ENCODE assay signal across 10 cellular contexts in genomic region chr4:74123065-74123728, GRCh38. TPM values are rescaled to one million over a fixed set of nuclear protein-coding genes. Genes with fewer than 3 reads are reported as not detected.
DNase-seq lines count a peak whose midpoint lies in the region; ATAC-seq and TF ChIP-seq lines count a peak whose summit lies in the region.
"Had no signal": no experiment of that assay in that cellular context is flagged by ENCODE, and none has a peak within 500 bp of the region (broad histone marks: within the 10 kb centered on the region; RNA-seq: fewer than 3 reads in every experiment).

No MANE protein-coding gene starts in this region.

- H3K36me3 ChIP-seq in DND-41 (ENCODE audit: insufficient read depth, low read length) (no peaks in the 10 kb centered on the region), esophagus muscularis mucosa (no peaks in the 10 kb centered on the region)

- H3K9ac ChIP-seq in DND-41 (ENCODE audit: low read depth, low read length) = no peak overlapping the region

- no peak overlapping the region for H3K4me2 ChIP-seq in DND-41 (ENCODE audit: insufficient read depth, low read length)

- peaks cover 2% of the 10 kb centered on the region for H3K9me3 Mint-ChIP-seq in osteocyte (ENCODE audit: unreplicated experiment)

- peak overlapping the region; percentile 10; the same call in 1 of the 2 replicates for H2AFZ ChIP-seq in DND-41 (ENCODE audit: low read depth, low read length)

- no peak for TF ChIP-seq POLR2A in esophagus muscularis mucosa (IDR thresholded peaks at IDR 0.05; ENCODE audit: low read depth)

- DNase-seq in DND-41 (no peak), NCI-H2029 (lab: John Stamatoyannopoulos, UW) (peak; percentile 75), cardiac fibroblast (ENCODE audit: low read depth in 2 of 2) (peak; percentile 93 to 98), osteocyte (ENCODE audit: extremely low spot score, unreplicated experiment) (no peak), NCI-H1694 (lab: John Stamatoyannopoulos, UW) (no peak), esophagus muscularis mucosa (ENCODE audit: extremely low spot score) (no peak)
- DNase-seq: naive thymus-derived CD8-positive, alpha-beta T cell; NCI-H226 had no signal

- no peaks in the 10 kb centered on the region for H3K36me3 Mint-ChIP-seq in osteocyte (ENCODE audit: unreplicated experiment)
- H3K36me3 Mint-ChIP-seq: naive thymus-derived CD8-positive, alpha-beta T cell had no signal

- no peak for TF ChIP-seq CTCF in DND-41 (IDR thresholded peaks at IDR 0.05; ENCODE audit: borderline replicate concordance, extremely low read depth, low read length, poor library complexity, severe bottlenecking)
- no peak for TF ChIP-seq CTCF in cardiac fibroblast (IDR thresholded peaks at IDR 0.05; ENCODE audit: low read depth, low read length)
- TF ChIP-seq CTCF in osteocyte (IDR thresholded peaks at IDR 0.05) = no peak
- TF ChIP-seq CTCF in esophagus muscularis mucosa (IDR thresholded peaks at IDR 0.05) = no peak

- no peak overlapping the region for H3K27ac ChIP-seq in DND-41 (ENCODE audit: low read length)
- no peak overlapping the region for H3K27ac ChIP-seq in esophagus muscularis mucosa (replicated peaks in 1 of 4)

- H3K4me1 ChIP-seq in DND-41 (ENCODE audit: insufficient read depth, low read length) (peaks cover 17% of the 10 kb centered on the region), esophagus muscularis mucosa (peaks cover 0 to 4% (median under 1%) of the 10 kb centered on the region in 4 donors)

- H3K27me3 ChIP-seq in DND-41 (ENCODE audit: insufficient read depth, low read length, poor library complexity) (no peaks in the 10 kb centered on the region), esophagus muscularis mucosa (no peaks in the 10 kb centered on the region)

- H3K27ac Mint-ChIP-seq in osteocyte (ENCODE audit: unreplicated experiment) = peak overlapping the region; percentile 59
- H3K27ac Mint-ChIP-seq: naive thymus-derived CD8-positive, alpha-beta T cell had no signal

- peaks cover 28% of the 10 kb centered on the region for H3K4me1 Mint-ChIP-seq in osteocyte (ENCODE audit: unreplicated experiment)

- no peaks in the 10 kb centered on the region for H3K79me2 ChIP-seq in DND-41 (ENCODE audit: insufficient read depth, low read length)

- intact Hi-C loops in esophagus muscularis mucosa (cut with DNase I) = no loop called here

- no peaks in the 10 kb centered on the region for H4K20me1 ChIP-seq in DND-41 (ENCODE audit: insufficient read depth, low read length)

- no peaks in the 10 kb centered on the region for H3K9me3 ChIP-seq in DND-41 (ENCODE audit: insufficient read depth, low read length, severe bottlenecking)
- H3K9me3 ChIP-seq in esophagus muscularis mucosa = no peaks in the 10 kb centered on the region

- 88% methylated on average over 1 of the region's 1 CpG for WGBS in esophagus muscularis mucosa

- TF ChIP-seq EP300 in esophagus muscularis mucosa (IDR thresholded peaks at IDR 0.05) = no peak

- H3K27me3 Mint-ChIP-seq in osteocyte (ENCODE audit: unreplicated experiment) = no peaks in the 10 kb centered on the region

- H3K4me3 ChIP-seq in DND-41 (ENCODE audit: low read depth in 1 of 2, low read length in 2 of 2) (no peak overlapping the region), cardiac fibroblast (replicated peaks in 1 of 2; ENCODE audit: low read depth in 2 of 2, low read length in 2 of 2) (no peak overlapping the region), esophagus muscularis mucosa (no peak overlapping the region)

- no peak overlapping the region for H3K4me3 Mint-ChIP-seq in osteocyte (ENCODE audit: unreplicated experiment)
- H3K4me3 Mint-ChIP-seq: naive thymus-derived CD8-positive, alpha-beta T cell had no signal

- ATAC-seq in DND-41 (ENCODE audit: insufficient read depth, low read depth) = no peak
- ATAC-seq in GM18498 (IDR thresholded peaks at IDR 0.05; ENCODE audit: unreplicated experiment) = no peak
- ATAC-seq in GM18858 (IDR thresholded peaks at IDR 0.05; ENCODE audit: unreplicated experiment) = no peak
- ATAC-seq: naive thymus-derived CD8-positive, alpha-beta T cell had no signal

RNA-seq across cellular contexts. Expression of gene CXCL2, which starts 24.2 kb away (rescaled TPM):
- total RNA-seq in osteocyte (3.8 and 5.0 TPM in 2 replicates), esophagus muscularis mucosa (10 to 100 TPM; 15.0 to 29.3 (median 15.7) TPM)
- total RNA-seq: naive thymus-derived CD8-positive, alpha-beta T cell had no signal

RNA-seq across cellular contexts. Expression of gene MTHFD2L, which starts 34.7 kb away (rescaled TPM):
- total RNA-seq in osteocyte (10.7 and 14.7 TPM in 2 replicates), esophagus muscularis mucosa (10 to 100 TPM; 10.2 to 23.7 (median 19.2) TPM)

Comparison
In these comparisons a context has a peak if more than half of its experiments do, and no peak if none do; other contexts are left out.
1. DNase-seq: peak in NCI-H2029 (single experiment) and cardiac fibroblast (2 of 2); none in DND-41 (single experiment), osteocyte (single experiment), NCI-H1694 (single experiment) and esophagus muscularis mucosa (single experiment).